In genomic region chr7:39085590-39086049, GRCh38 we compare ENCODE assay signal across 8 cellular contexts.
DNase-seq lines count a peak whose midpoint lies in the region; ATAC-seq, FAIRE-seq and TF ChIP-seq lines count a peak whose summit lies in the region.

No MANE protein-coding gene starts in this region.

- no peak overlapping the region for H3K27ac ChIP-seq in A549
- no peak overlapping the region for H3K27ac ChIP-seq in endodermal cell (ENCODE audit: low read depth, low read length)
- no peak overlapping the region for H3K27ac ChIP-seq in Peyer's patch

- POLR2A ChIA-PET in A549 (lab: Yijun Ruan, JAX) = no interaction called here

- H3K9me3 ChIP-seq in A549 (no peaks in the 10 kb centered on the region), endodermal cell (ENCODE audit: control insufficient read depth, low read length) (no peaks in the 10 kb centered on the region), T-helper 17 cell (ENCODE audit: control insufficient read depth, low read length, poor library complexity, severe bottlenecking) (no peaks in the 10 kb centered on the region), Peyer's patch (no peaks in the 10 kb centered on the region)

- H3K9me3 Mint-ChIP-seq in endodermal cell (no peaks in the 10 kb centered on the region), mesothelial cell of epicardium (no peaks in the 10 kb centered on the region)

- H3K27ac Mint-ChIP-seq in endodermal cell (no peak overlapping the region), mesothelial cell of epicardium (no peak overlapping the region), T-helper 17 cell (no peak overlapping the region)

- H3K27me3 Mint-ChIP-seq in endodermal cell (ENCODE audit: insufficient read depth) (no peaks in the 10 kb centered on the region), mesothelial cell of epicardium (ENCODE audit: low read depth) (peaks cover 5% of the 10 kb centered on the region), T-helper 17 cell (peaks cover 30% of the 10 kb centered on the region)

- ATAC-seq in A549 = 0 out of 6 replicates have a peak, but pooled peaks of 1 of the 2 experiments have one; percentile 36
- ATAC-seq in T-helper 17 cell = no peak
- ATAC-seq in GM21737 (IDR thresholded peaks at IDR 0.05; ENCODE audit: unreplicated experiment) = no peak

- no peaks in the 10 kb centered on the region for H3K27me3 ChIP-seq in endodermal cell (ENCODE audit: control insufficient read depth, insufficient read depth, low read length, poor library complexity, severe bottlenecking)
- H3K27me3 ChIP-seq in Peyer's patch = no peaks in the 10 kb centered on the region

- no peak for TF ChIP-seq RAD21 in A549 (conservative IDR thresholded peaks at IDR 0.05 in 1 of 2, IDR thresholded peaks at IDR 0.05 in 1 of 2)

- 5% methylated on average over 11 of the region's 11 CpGs for WGBS in A549 (ENCODE audit: missing lambda C conversion rate)
- 30 to 37% methylated on average over 7 to 10 of the region's 11 CpGs for WGBS in endodermal cell (ENCODE audit: insufficient coverage in 1 of 2, insufficient read length in 1 of 2), 2 experiments

- TF ChIP-seq CTCF in A549 (IDR thresholded peaks at IDR 0.05) (no peak), endodermal cell (conservative IDR thresholded peaks at IDR 0.05) (no peak), mesothelial cell of epicardium (IDR thresholded peaks at IDR 0.05; ENCODE audit: unreplicated experiment) (no peak), Peyer's patch (IDR thresholded peaks at IDR 0.05) (no peak)

- peak overlapping the region; percentile 40; the same call in 1 of the 3 replicates for H3K4me2 ChIP-seq in A549

- H3K4me3 ChIP-seq in A549 (no peak overlapping the region), endodermal cell (ENCODE audit: low read length) (peak overlapping the region; percentile 74), Peyer's patch (no peak overlapping the region)

- no peak for DNase-seq in A549 (ENCODE audit: low read depth in 1 of 2, low spot score in 1 of 2)
- peak; percentile 90 for DNase-seq in NCI-H2029 (lab: John Stamatoyannopoulos, UW)
- DNase-seq in endodermal cell = peak; percentile 55
- no peak for DNase-seq in mesothelial cell of epicardium (ENCODE audit: low spot score in 2 of 2, unreplicated experiment in 2 of 2)
- no peak for DNase-seq in activated CD8-positive, alpha-beta memory T cell treated with anti-CD3 and anti-CD28 coated beads, Interleukin-2, amount 50 U/mL, for 48 hours
- no peak for DNase-seq in T-helper 17 cell
- DNase-seq in Peyer's patch = no peak

- H3K4me1 Mint-ChIP-seq in endodermal cell = peaks cover 33% of the 10 kb centered on the region
- H3K4me1 Mint-ChIP-seq in mesothelial cell of epicardium = peaks cover 28% of the 10 kb centered on the region
- peaks cover 3% of the 10 kb centered on the region for H3K4me1 Mint-ChIP-seq in T-helper 17 cell

- H3K36me3 ChIP-seq in endodermal cell (ENCODE audit: control insufficient read depth, insufficient read depth, low read length) (no peaks in the 10 kb centered on the region), Peyer's patch (no peaks in the 10 kb centered on the region)

- FAIRE-seq in A549 (lab: Jason Lieb, UNC) = no peak

- H3K4me3 Mint-ChIP-seq in endodermal cell (peak overlapping the region; percentile 17), mesothelial cell of epicardium (peak overlapping the region; percentile 65), T-helper 17 cell (no peak overlapping the region)

- CTCF ChIA-PET in A549 (lab: Yijun Ruan, JAX) = no interaction called here

- H3K36me3 Mint-ChIP-seq in endodermal cell (ENCODE audit: low read depth) = no peaks in the 10 kb centered on the region
- H3K36me3 Mint-ChIP-seq in mesothelial cell of epicardium = no peaks in the 10 kb centered on the region
- peaks cover 3% of the 10 kb centered on the region for H3K36me3 Mint-ChIP-seq in T-helper 17 cell (ENCODE audit: low read depth)

- H3K9ac ChIP-seq in endodermal cell (ENCODE audit: extremely low read depth, low read length, poor library complexity, severe bottlenecking) = no peak overlapping the region

- TF ChIP-seq EP300 in A549 (IDR thresholded peaks at IDR 0.05) = no peak

- H3K4me1 ChIP-seq in A549 = no peaks in the 10 kb centered on the region
- H3K4me1 ChIP-seq in endodermal cell (ENCODE audit: control insufficient read depth, insufficient read depth, low read length) = no peaks in the 10 kb centered on the region
- H3K4me1 ChIP-seq in Peyer's patch = no peaks in the 10 kb centered on the region

- TF ChIP-seq POLR2A in A549 (IDR thresholded peaks at IDR 0.05; ENCODE audit: low read length) (no peak), Peyer's patch (IDR thresholded peaks at IDR 0.05) (no peak)

TF ChIP-seq in A549, 52 proteins besides CTCF, POLR2A, EP300 and RAD21:
- TF ChIP-seq HOXB5 (CRISPR knock-in tag; IDR thresholded peaks at IDR 0.05) = no peak
- no peak for TF ChIP-seq CHD4 (IDR thresholded peaks at IDR 0.05; ENCODE audit: borderline replicate concordance)
- TF ChIP-seq RNF2 (IDR thresholded peaks at IDR 0.05; ENCODE audit: borderline replicate concordance, low read depth) = no peak
- no peak for TF ChIP-seq REST (IDR thresholded peaks at IDR 0.05)
- no peak for TF ChIP-seq BHLHE40 (IDR thresholded peaks at IDR 0.05; ENCODE audit: low read depth, low read length)
- no peak for TF ChIP-seq EHF (CRISPR knock-in tag; IDR thresholded peaks at IDR 0.05)

Comparison
In these comparisons a context has a peak if more than half of its experiments do, and no peak if none do; other contexts are left out.
1. DNase-seq: peak in NCI-H2029 (single experiment) and endodermal cell (single experiment); none in A549 (0 of 2), mesothelial cell of epicardium (0 of 2), activated CD8-positive, alpha-beta memory T cell treated with anti-CD3 and anti-CD28 coated beads, Interleukin-2, amount 50 U/mL, for 48 hours (single experiment), T-helper 17 cell (0 of 3) and Peyer's patch (0 of 3).